8 cellular contexts compared by ENCODE assay signal in the genomic region with DNA sequence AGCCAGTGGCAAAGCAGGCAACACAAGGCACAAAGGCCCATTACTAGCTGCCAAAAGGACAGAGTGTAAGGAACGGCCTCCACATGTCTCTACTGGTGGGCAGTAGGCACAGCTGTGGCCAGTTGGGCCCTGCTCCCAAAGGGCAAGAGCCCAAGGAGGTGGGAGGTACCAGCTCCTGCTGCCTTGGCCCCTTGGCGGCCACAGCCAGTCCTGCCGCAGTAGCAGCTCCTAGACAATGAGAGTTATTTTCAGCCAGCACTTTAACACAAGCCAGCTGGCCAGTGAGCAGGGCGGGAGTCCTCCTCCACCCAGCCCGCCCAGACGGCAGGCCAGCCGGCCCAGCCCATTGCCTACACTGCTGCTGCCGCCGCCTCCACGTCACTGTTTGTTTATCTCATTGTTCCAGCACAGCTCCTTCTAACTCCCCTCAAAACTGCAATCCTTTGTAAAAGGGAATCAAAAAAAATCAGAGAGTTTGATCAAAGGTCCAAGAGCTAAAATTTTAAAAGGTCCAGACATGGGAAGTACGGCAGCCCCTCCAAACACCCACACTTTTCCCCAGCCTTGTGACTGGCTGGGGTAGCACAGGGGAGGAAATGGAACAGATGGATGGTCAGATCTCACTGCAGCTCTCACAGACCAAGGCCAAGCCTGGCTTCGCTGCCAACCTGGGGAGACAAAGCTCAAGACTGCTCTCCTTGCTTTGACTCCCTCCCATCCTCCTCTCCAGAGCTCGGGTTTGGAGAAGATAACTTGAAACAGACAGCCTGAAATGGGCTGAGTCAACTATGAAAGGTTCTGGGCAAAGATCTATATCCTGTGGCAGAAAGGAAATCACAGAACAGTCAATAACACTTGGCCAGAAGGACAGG. TPM values are rescaled to one million over a fixed set of nuclear protein-coding genes. Genes with fewer than 3 reads are reported as not detected.
DNase-seq lines count a peak whose midpoint lies in the region; ATAC-seq and TF ChIP-seq lines count a peak whose summit lies in the region.

No MANE protein-coding gene starts in this region.

- 6 to 13% methylated on average over 13 of the region's 13 CpGs for WGBS in heart right ventricle, 2 donors

- H4K20me1 ChIP-seq in osteoblast (ENCODE audit: insufficient read depth, low read length) (no peaks in the 10 kb centered on the region), OCI-LY7 (ENCODE audit: insufficient read depth, low read length) (no peaks in the 10 kb centered on the region)

- no TSS peak for BruUV-seq in OCI-LY7 (replicated peaks; lab: Mats Ljungman, UMichigan)

- intact Hi-C loops in heart right ventricle (cut with DNase I) (loop anchor here in 7 of 10 donors (1.0 to 5.0 kb wide), 3 partner anchors 33 to 34 kb away; a partner anchor contains a TSS), OCI-LY7 (cut with micrococcal nuclease; ENCODE audit: unreplicated experiment) (no loop called here)

- H3K27me3 ChIP-seq in heart right ventricle (no peaks in the 10 kb centered on the region), osteoblast (ENCODE audit: insufficient read depth, low read length) (no peaks in the 10 kb centered on the region), foreskin keratinocyte (no peaks in the 10 kb centered on the region)

- ATAC-seq in heart right ventricle, result peak; percentile 95 to 99 (median 96)
- no peak for ATAC-seq in foreskin keratinocyte

- H2AFZ ChIP-seq in osteoblast (ENCODE audit: low read length), result peak overlapping the region; percentile 28
- no peak overlapping the region for H2AFZ ChIP-seq in OCI-LY7 (ENCODE audit: low read length)

- peak overlapping the region; percentile 96 for H3K27ac ChIP-seq in angular gyrus (ENCODE audit: low read depth, low read length)
- H3K27ac ChIP-seq in heart right ventricle, result peak overlapping the region; percentile 81 to 97 (median 94)
- H3K27ac ChIP-seq in osteoblast (ENCODE audit: low read depth, low read length), result peak overlapping the region; percentile 92
- H3K27ac ChIP-seq in OCI-LY7 (ENCODE audit: low read depth, low read length, poor library complexity, severe bottlenecking), result no peak overlapping the region
- no peak overlapping the region for H3K27ac ChIP-seq in foreskin keratinocyte

- peak; percentile 91 for DNase-seq in ELF-1 (ENCODE audit: low read depth, low spot score)
- peak; percentile 90 for DNase-seq in NCI-H2196 (lab: John Stamatoyannopoulos, UW; ENCODE audit: unreplicated experiment)
- peak; percentile 91 to 95 for DNase-seq in heart right ventricle
- peak; percentile 93 for DNase-seq in osteoblast (ENCODE audit: insufficient read length, low spot score, missing footprints)
- no peak for DNase-seq in OCI-LY7 (ENCODE audit: low spot score)
- DNase-seq in stimulated activated CD4-positive, alpha-beta T cell treated with anti-CD3 and anti-CD28 coated beads, Interleukin-4, amount 100 ng/mL, for 1 hour, result no peak
- no peak for DNase-seq in foreskin keratinocyte

- H3K4me2 ChIP-seq in osteoblast (ENCODE audit: insufficient read depth, low read length) (peak overlapping the region; percentile 73), OCI-LY7 (ENCODE audit: low read length) (no peak overlapping the region)

- H3K4me3 ChIP-seq in heart right ventricle (peak overlapping the region in 5 of 10 donors; percentile 8 to 33 (median 12)), osteoblast (ENCODE audit: insufficient read depth, low read length) (peak overlapping the region; percentile 34), OCI-LY7 (ENCODE audit: low read depth, low read length, poor library complexity, severe bottlenecking) (no peak overlapping the region)

- peak; percentile 20 to 63 (median 44) for TF ChIP-seq CTCF in heart right ventricle (IDR thresholded peaks at IDR 0.05)
- TF ChIP-seq CTCF in osteoblast (IDR thresholded peaks at IDR 0.05; ENCODE audit: extremely low read depth, low read depth, low read length), result peak; percentile 16
- TF ChIP-seq CTCF in OCI-LY7 (conservative IDR thresholded peaks at IDR 0.05; ENCODE audit: low read length), result no peak
- TF ChIP-seq CTCF in foreskin keratinocyte (conservative IDR thresholded peaks at IDR 0.05), result no peak

- H3K9me3 ChIP-seq in heart right ventricle, result no peaks in the 10 kb centered on the region
- H3K9me3 ChIP-seq in osteoblast (ENCODE audit: low read depth, low read length), result no peaks in the 10 kb centered on the region
- no peaks in the 10 kb centered on the region for H3K9me3 ChIP-seq in OCI-LY7 (ENCODE audit: low read length)

- CTCF ChIA-PET in OCI-LY7 (lab: Charles Lee; ENCODE audit: unreplicated experiment), result interaction anchor here (0.6 to 2.1 kb wide), 3 partner anchors 11 to 231 kb away, joined by 3 to 5 read pairs (median 3); no protein-coding TSS in a partner anchor

- H3K36me3 ChIP-seq in heart right ventricle, result no peaks in the 10 kb centered on the region
- no peaks in the 10 kb centered on the region for H3K36me3 ChIP-seq in osteoblast (ENCODE audit: insufficient read depth, low read length)
- no peaks in the 10 kb centered on the region for H3K36me3 ChIP-seq in OCI-LY7 (ENCODE audit: insufficient read depth, low read length)

- no peaks in the 10 kb centered on the region for H3K9me2 ChIP-seq in OCI-LY7 (ENCODE audit: insufficient read depth, low read length)

- H3K79me2 ChIP-seq in osteoblast (ENCODE audit: insufficient read depth, low read length) (peaks cover 77% of the 10 kb centered on the region), OCI-LY7 (ENCODE audit: insufficient read depth, low read depth, low read length) (peaks cover 4% of the 10 kb centered on the region; the same call in 1 of the 2 replicates)

- POLR2A ChIA-PET in OCI-LY7 (lab: Charles Lee), result interaction anchor here (1.0 to 4.6 kb wide), 5 partner anchors 9 to 31 kb away, joined by 4 to 28 read pairs (median 8); no protein-coding TSS in a partner anchor

- H3K4me1 ChIP-seq in heart right ventricle (peaks cover 40 to 90% (median 73%) of the 10 kb centered on the region in 9 donors), osteoblast (ENCODE audit: insufficient read depth, low read length) (peaks cover 43% of the 10 kb centered on the region), OCI-LY7 (ENCODE audit: insufficient read depth, low read length, poor library complexity, severe bottlenecking) (peaks cover 59% of the 10 kb centered on the region), foreskin keratinocyte (no peaks in the 10 kb centered on the region)

RNA-seq across cellular contexts. Expression of a gene that starts 33.5 kb away (rescaled TPM):
- total RNA-seq in heart right ventricle (10 to 100 TPM; 10.1 to 19.6 (median 12.0) TPM), osteoblast (24.6 and 31.8 TPM in 2 replicates), OCI-LY7 (2022) (13.8 and 15.6 TPM in 2 replicates), foreskin keratinocyte (9.5 and 10.6 TPM in 2 replicates)
- polyA plus RNA-seq in heart right ventricle (10 to 100 TPM in 1 of 2 donors, 1 to 10 TPM in 1; 5.7 to 10.9 TPM), foreskin keratinocyte (3.8 and 4.2 TPM in 2 replicates)
- 28.7 and 29.6 TPM in 2 replicates for total RNA-seq in OCI-LY7 (2014; rRNA removed; shearing (Covaris generic))

RNA-seq across cellular contexts. Expression of a gene that starts 50.3 kb away (rescaled TPM):
- total RNA-seq in heart right ventricle, result 10 to 100 TPM; 16.8 to 26.2 (median 21.6) TPM
- polyA plus RNA-seq in heart right ventricle, result 10 to 100 TPM; 13.4 to 37.5 TPM
- total RNA-seq in osteoblast, result 11.6 and 12.4 TPM in 2 replicates
- total RNA-seq in OCI-LY7 (2014; rRNA removed; shearing (Covaris generic)), result 11.3 and 17.0 TPM in 2 replicates
- total RNA-seq in OCI-LY7 (2022), result 25.4 and 26.3 TPM in 2 replicates
- total RNA-seq in foreskin keratinocyte, result 26.6 TPM in 2 replicates
- polyA plus RNA-seq in foreskin keratinocyte, result 20.3 and 20.6 TPM in 2 replicates

Comparison
In these comparisons a context has a peak if more than half of its experiments do, and no peak if none do; other contexts are left out.
1. DNase-seq: peak in ELF-1 (single experiment), NCI-H2196 (single experiment), heart right ventricle (2 of 2) and osteoblast (single experiment); none in OCI-LY7 (single experiment), stimulated activated CD4-positive, alpha-beta T cell treated with anti-CD3 and anti-CD28 coated beads, Interleukin-4, amount 100 ng/mL, for 1 hour (single experiment) and foreskin keratinocyte (0 of 2).
2. H3K27ac ChIP-seq: peak in angular gyrus (single experiment), heart right ventricle (10 of 10) and osteoblast (single experiment); none in OCI-LY7 (single experiment) and foreskin keratinocyte (single experiment).
3. CTCF ChIP-seq: peak in heart right ventricle (9 of 9) and osteoblast (single experiment); none in OCI-LY7 (single experiment) and foreskin keratinocyte (single experiment).